21 cellular contexts compared by ENCODE assay signal in the genomic region with DNA sequence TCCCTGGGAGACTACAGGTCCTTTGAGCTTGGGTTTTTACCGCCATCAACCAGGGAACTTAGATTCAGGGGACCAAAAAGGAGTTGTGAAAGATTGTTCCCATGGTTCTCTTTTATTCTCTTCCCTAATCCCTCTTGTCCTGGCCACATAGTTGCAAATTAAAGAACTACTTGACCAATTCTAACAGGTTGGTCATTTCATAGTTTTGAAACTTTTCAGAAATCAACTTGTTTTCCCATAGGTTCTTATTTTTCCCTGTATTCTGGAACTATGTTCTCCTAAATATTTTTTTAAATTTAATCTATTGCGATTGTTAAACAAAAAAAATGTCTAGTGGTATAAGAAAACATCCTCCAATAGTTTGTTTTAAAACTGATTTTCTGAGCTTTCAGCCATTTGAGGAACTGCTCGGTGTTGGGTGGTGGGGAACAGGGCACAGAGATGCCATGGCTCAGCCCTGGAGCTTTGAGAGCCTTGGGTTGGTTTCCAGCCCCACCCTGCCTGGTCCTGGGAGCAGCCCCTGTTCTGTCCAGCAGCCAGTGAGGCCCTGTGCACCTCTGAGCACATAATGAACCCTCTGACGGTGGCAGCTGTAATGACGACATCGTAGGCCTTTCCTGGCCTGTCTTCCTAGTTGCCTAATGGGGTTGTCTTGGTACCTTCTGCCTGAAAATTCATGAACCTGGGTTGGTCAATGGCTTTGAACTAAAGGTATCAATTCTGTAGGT. TPM values are rescaled to one million over a fixed set of nuclear protein-coding genes. Genes with fewer than 3 reads are reported as not detected.
DNase-seq lines count a peak whose midpoint lies in the region; ATAC-seq, FAIRE-seq and TF ChIP-seq lines count a peak whose summit lies in the region.
"Had no signal": no experiment of that assay in that cellular context is flagged by ENCODE, and none has a peak within 500 bp of the region (broad histone marks: within the 10 kb centered on the region; RNA-seq: fewer than 3 reads in every experiment).

No MANE protein-coding gene starts in this region.

- peaks cover 15 to 24% (median 22%) of the 10 kb centered on the region in 3 donors for H3K4me1 Mint-ChIP-seq in CD8-positive, alpha-beta memory T cell
- H3K4me1 Mint-ChIP-seq in astrocyte (ENCODE audit: low read depth, unreplicated experiment) (peaks cover 32% of the 10 kb centered on the region), neural progenitor cell (peaks cover 9% of the 10 kb centered on the region)

- in situ Hi-C loops in GM23248 (cut with MboI): no loop called here

- H3K36me3 Mint-ChIP-seq in CD8-positive, alpha-beta memory T cell: no peaks in the 10 kb centered on the region
- peaks cover 4% of the 10 kb centered on the region for H3K36me3 Mint-ChIP-seq in astrocyte (ENCODE audit: low read depth, unreplicated experiment)
- H3K36me3 Mint-ChIP-seq in neural progenitor cell: no peaks in the 10 kb centered on the region

- H3K4me3 ChIP-seq in CD8-positive, alpha-beta memory T cell (ENCODE audit: low read length): no peak overlapping the region
- H3K4me3 ChIP-seq in HL-60 (replicated peaks; ENCODE audit: insufficient read depth, low read length) (peak overlapping the region; percentile 55), astrocyte (ENCODE audit: insufficient read depth, low read depth, low read length) (no peak overlapping the region), neural progenitor cell (no peak overlapping the region), GM23248 (no peak overlapping the region)
- H3K4me3 ChIP-seq: left ventricle myocardium inferior, testis had no signal

- H3K27ac ChIP-seq in CD8-positive, alpha-beta memory T cell (ENCODE audit: low read depth, low read length): peak overlapping the region; percentile 62
- no peak overlapping the region for H3K27ac ChIP-seq in HL-60 (replicated peaks)
- no peak overlapping the region for H3K27ac ChIP-seq in astrocyte (ENCODE audit: low read depth, low read length)
- H3K27ac ChIP-seq in neural progenitor cell: no peak overlapping the region
- no peak overlapping the region for H3K27ac ChIP-seq in GM23248
- H3K27ac ChIP-seq: left ventricle myocardium inferior, RWPE1, testis had no signal

- no peaks in the 10 kb centered on the region for H3K79me2 ChIP-seq in astrocyte (ENCODE audit: insufficient read depth, low read length)
- H3K79me2 ChIP-seq in neural progenitor cell (ENCODE audit: low read depth): no peaks in the 10 kb centered on the region
- no peaks in the 10 kb centered on the region for H3K79me2 ChIP-seq in GM23248 (ENCODE audit: insufficient read depth)

- no peaks in the 10 kb centered on the region for H3K9me3 ChIP-seq in CD8-positive, alpha-beta memory T cell (ENCODE audit: low read length)
- H3K9me3 ChIP-seq in astrocyte (ENCODE audit: insufficient read depth, low read depth, low read length) (no peaks in the 10 kb centered on the region), neural progenitor cell (ENCODE audit: low read depth) (no peaks in the 10 kb centered on the region), GM23248 (ENCODE audit: low read depth) (no peaks in the 10 kb centered on the region)
- H3K9me3 ChIP-seq: adrenal gland, BE2C, left ventricle myocardium inferior, testis had no signal

- H3K4me2 ChIP-seq in astrocyte (ENCODE audit: low read length) (no peak overlapping the region), neural progenitor cell (no peak overlapping the region), GM23248 (ENCODE audit: unreplicated experiment) (no peak overlapping the region)

- TF ChIP-seq CTCF in HL-60 (IDR thresholded peaks at IDR 0.05; ENCODE audit: insufficient read depth, low read length): no peak
- no peak for TF ChIP-seq CTCF in astrocyte (IDR thresholded peaks at IDR 0.05; ENCODE audit: insufficient read depth, low read depth, low read length)
- TF ChIP-seq CTCF in neural progenitor cell (IDR thresholded peaks at IDR 0.05): no peak

- H3K27ac Mint-ChIP-seq in CD8-positive, alpha-beta memory T cell: peak overlapping the region in 2 of 8 donors; percentile 58 to 89
- H3K27ac Mint-ChIP-seq in astrocyte (ENCODE audit: unreplicated experiment) (peak overlapping the region; percentile 98), neural progenitor cell (no peak overlapping the region)

- H3K36me3 ChIP-seq in CD8-positive, alpha-beta memory T cell (ENCODE audit: insufficient read depth, low read length): no peaks in the 10 kb centered on the region
- H3K36me3 ChIP-seq in astrocyte (ENCODE audit: insufficient read depth, low read length) (no peaks in the 10 kb centered on the region), neural progenitor cell (no peaks in the 10 kb centered on the region), GM23248 (ENCODE audit: low read depth) (no peaks in the 10 kb centered on the region)
- H3K36me3 ChIP-seq: adrenal gland, BE2C had no signal

- CTCF ChIA-PET in CD8-positive, alpha-beta memory T cell (lab: Charles Lee): interaction anchor here (1.0 kb wide), 1 partner anchor 14 kb away, joined by 3 read pairs; no protein-coding TSS in a partner anchor

- H4K20me1 ChIP-seq in astrocyte (ENCODE audit: insufficient read depth, low read length) (no peaks in the 10 kb centered on the region), neural progenitor cell (ENCODE audit: low read depth) (no peaks in the 10 kb centered on the region), GM23248 (ENCODE audit: insufficient read depth) (no peaks in the 10 kb centered on the region; the same call in 1 of the 2 replicates)

- POLR2A ChIA-PET in CD8-positive, alpha-beta memory T cell (lab: Charles Lee): no interaction called here

- no peaks in the 10 kb centered on the region for H3K9me2 ChIP-seq in GM23248 (ENCODE audit: insufficient read depth)

- no peak for FAIRE-seq in astrocyte (lab: Jason Lieb, UNC)
- FAIRE-seq: endometrium had no signal

- H3K27me3 ChIP-seq in CD8-positive, alpha-beta memory T cell (ENCODE audit: insufficient read depth, low read length, poor library complexity, severe bottlenecking): no peaks in the 10 kb centered on the region
- H3K27me3 ChIP-seq in HL-60 (ENCODE audit: insufficient read depth, poor library complexity, severe bottlenecking) (no peaks in the 10 kb centered on the region), astrocyte (ENCODE audit: insufficient read depth, low read length) (no peaks in the 10 kb centered on the region), neural progenitor cell (no peaks in the 10 kb centered on the region), GM23248 (replicated peaks; ENCODE audit: insufficient read depth) (peaks cover 55% of the 10 kb centered on the region)
- H3K27me3 ChIP-seq: adrenal gland, BE2C, testis had no signal

- H2AFZ ChIP-seq in astrocyte (ENCODE audit: low read depth, low read length): no peak overlapping the region
- no peak overlapping the region for H2AFZ ChIP-seq in neural progenitor cell (replicated peaks)
- H2AFZ ChIP-seq in GM23248: no peak overlapping the region

- H3K9ac ChIP-seq in astrocyte (ENCODE audit: low read length): no peak overlapping the region
- H3K9ac ChIP-seq in neural progenitor cell: no peak overlapping the region
- no peak overlapping the region for H3K9ac ChIP-seq in GM23248

- ATAC-seq in HG03108 (IDR thresholded peaks at IDR 0.05; ENCODE audit: unreplicated experiment) (no peak), GM18868 (IDR thresholded peaks at IDR 0.05; ENCODE audit: unreplicated experiment) (no peak)

- 81 to 82% methylated on average over 6 of the region's 6 CpGs for WGBS in GM23248 (ENCODE audit: low coverage in 1 of 2, low lambda C conversion rate in 2 of 2, missing lambda C conversion rate in 2 of 2), 2 experiments

- H3K4me3 Mint-ChIP-seq in CD8-positive, alpha-beta memory T cell: peak overlapping the region in 3 of 7 donors; percentile 23 to 40 (median 33)
- H3K4me3 Mint-ChIP-seq in astrocyte (ENCODE audit: unreplicated experiment) (no peak overlapping the region), neural progenitor cell (no peak overlapping the region)

- H3K9me3 Mint-ChIP-seq in CD8-positive, alpha-beta memory T cell: no peaks in the 10 kb centered on the region
- no peaks in the 10 kb centered on the region for H3K9me3 Mint-ChIP-seq in astrocyte (ENCODE audit: unreplicated experiment)
- H3K9me3 Mint-ChIP-seq in neural progenitor cell: no peaks in the 10 kb centered on the region
- H3K9me3 Mint-ChIP-seq: nephron progenitor cell had no signal

- peaks cover 3 to 4% of the 10 kb centered on the region in 2 donors for H3K27me3 Mint-ChIP-seq in CD8-positive, alpha-beta memory T cell
- H3K27me3 Mint-ChIP-seq in astrocyte (ENCODE audit: low read depth, unreplicated experiment) (no peaks in the 10 kb centered on the region), neural progenitor cell (ENCODE audit: insufficient read depth, low read depth) (no peaks in the 10 kb centered on the region)

- H3F3A ChIP-seq in neural progenitor cell (ENCODE audit: low read depth): no peaks in the 10 kb centered on the region
- H3F3A ChIP-seq in GM23248 (ENCODE audit: insufficient read depth): peaks cover 7% of the 10 kb centered on the region; the same call in 1 of the 2 replicates

- no peak for DNase-seq in CD8-positive, alpha-beta memory T cell
- DNase-seq in HL-60 (ENCODE audit: low read depth in 1 of 2, low spot score in 1 of 2) (peak in 1 of 2 experiments; percentile 7), astrocyte (ENCODE audit: low read depth) (no peak), neural progenitor cell (ENCODE audit: low spot score) (peak; percentile 19), DMS114 treated with DMSO at 0.1 percent for 48 hours (lab: John Stamatoyannopoulos, UW; ENCODE audit: unreplicated experiment) (no peak), GM23248 (no peak)
- DNase-seq: BE2C, DND-41, HCEC 1CT, left ventricle myocardium inferior, NCI-H1092, NCI-H774, nephron progenitor cell, retina, SW 1271 had no signal

- peaks cover 15% of the 10 kb centered on the region for H3K4me1 ChIP-seq in CD8-positive, alpha-beta memory T cell (ENCODE audit: insufficient read depth, low read length)
- H3K4me1 ChIP-seq in astrocyte (ENCODE audit: insufficient read depth, low read length) (no peaks in the 10 kb centered on the region), neural progenitor cell (peaks cover 9% of the 10 kb centered on the region), GM23248 (ENCODE audit: insufficient read depth) (peaks cover 11% of the 10 kb centered on the region)
- H3K4me1 ChIP-seq: adrenal gland, BE2C, testis had no signal

RNA-seq across cellular contexts. Expression of a gene that starts 53.5 kb away (rescaled TPM):
- 10 to 100 TPM; 21.8 to 23.2 TPM for total RNA-seq in CD8-positive, alpha-beta memory T cell
- 14.9 TPM for polyA plus RNA-seq in CD8-positive, alpha-beta memory T cell
- total RNA-seq in astrocyte (27.2 and 27.9 TPM in 2 replicates), neural progenitor cell (ENCODE audit: low replicate concordance) (52.8 and 54.9 TPM in 2 replicates)
- total RNA-seq in GM23248 (2014; rRNA removed; shearing (Covaris generic)): 8.5 and 18.7 TPM in 2 replicates
- 25.7 and 25.8 TPM in 2 replicates for polyA plus RNA-seq in GM23248 (2016; fragmentation: Nextera tagmentation; extraction: Ambion mirVana)
